In the genomic region with DNA sequence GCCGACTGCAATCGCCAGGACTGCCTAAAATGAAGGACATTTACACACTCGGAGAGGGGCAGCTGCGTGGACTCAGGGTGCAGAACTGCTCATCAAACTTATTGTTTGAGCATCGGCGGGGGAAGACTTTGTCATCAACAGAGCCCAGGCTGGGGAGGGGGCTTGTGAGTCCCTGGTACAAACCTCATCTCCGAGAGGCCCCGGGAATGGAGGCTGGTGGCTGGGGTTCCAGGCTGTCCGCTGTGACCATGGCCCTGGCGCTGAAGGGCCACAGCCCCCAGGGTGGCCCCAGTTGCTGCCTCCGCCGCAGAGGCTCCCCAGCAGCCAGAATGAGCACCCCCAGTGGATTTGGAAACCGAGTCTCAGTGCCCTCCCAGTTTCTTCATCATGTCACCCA, we compare ENCODE assay signal across 25 cellular contexts. TPM values are rescaled to one million over a fixed set of nuclear protein-coding genes. Genes with fewer than 3 reads are reported as not detected.
DNase-seq lines count a peak whose midpoint lies in the region; ATAC-seq and TF ChIP-seq lines count a peak whose summit lies in the region.
"Had no signal": no experiment of that assay in that cellular context is flagged by ENCODE, and none has a peak within 500 bp of the region (broad histone marks: within the 10 kb centered on the region; RNA-seq: fewer than 3 reads in every experiment).

No MANE protein-coding gene starts in this region.

- ATAC-seq in CD8-positive, alpha-beta T cell = no peak
- no peak for ATAC-seq in HG03196 (IDR thresholded peaks at IDR 0.05; ENCODE audit: unreplicated experiment)
- ATAC-seq: T-helper 17 cell had no signal

- H3K27ac ChIP-seq in BLaER1 (peak overlapping the region; percentile 73), right atrium auricular region (peak overlapping the region; percentile 77), prostate gland (peak overlapping the region; percentile 57 to 70), testis (no peak overlapping the region)
- no peak overlapping the region for H3K27ac ChIP-seq in CD8-positive, alpha-beta T cell (ENCODE audit: low read depth, low read length)
- H3K27ac ChIP-seq: brain microvascular endothelial cell, SJCRH30, WERI-Rb-1 had no signal

- intact Hi-C loops in prostate gland (cut with DNase I) = loop anchor here (5.0 kb wide), 1 partner anchor 38 kb away; no protein-coding TSS in a partner anchor
- intact Hi-C loops in CD8-positive, alpha-beta T cell (cut with DNase I, micrococcal nuclease) = no loop called here
- intact Hi-C loops in testis (cut with DNase I; ENCODE audit: low total_unique reads) = no loop called here

- TF ChIP-seq POLR2A in prostate gland (IDR thresholded peaks at IDR 0.05) (no peak), testis (IDR thresholded peaks at IDR 0.05) (no peak)

- H3K27me3 ChIP-seq in BLaER1 (no peaks in the 10 kb centered on the region), right atrium auricular region (no peaks in the 10 kb centered on the region), prostate gland (replicated peaks; ENCODE audit: insufficient read depth) (no peaks in the 10 kb centered on the region), testis (no peaks in the 10 kb centered on the region)
- no peaks in the 10 kb centered on the region for H3K27me3 ChIP-seq in CD8-positive, alpha-beta T cell (ENCODE audit: insufficient read depth, low read length)
- H3K27me3 ChIP-seq: brain microvascular endothelial cell, SJCRH30 had no signal

- peaks cover 66% of the 10 kb centered on the region for H3K4me1 Mint-ChIP-seq in brain
- H3K4me1 Mint-ChIP-seq in CD8-positive, alpha-beta T cell (ENCODE audit: low read depth) = no peaks in the 10 kb centered on the region
- H3K4me1 Mint-ChIP-seq: T-helper 17 cell had no signal

- H3K9ac ChIP-seq in BLaER1 = peak overlapping the region; percentile 41; the same call in 1 of the 2 replicates

- H3K4me2 ChIP-seq in BLaER1 = peak overlapping the region; percentile 91

- H3K9me3 ChIP-seq in BLaER1 (no peaks in the 10 kb centered on the region; the same call in 1 of the 2 replicates), right atrium auricular region (no peaks in the 10 kb centered on the region), prostate gland (no peaks in the 10 kb centered on the region), testis (no peaks in the 10 kb centered on the region)
- no peaks in the 10 kb centered on the region for H3K9me3 ChIP-seq in CD8-positive, alpha-beta T cell (ENCODE audit: low read length)

- no peaks in the 10 kb centered on the region for H4K20me1 ChIP-seq in BLaER1

- H3K36me3 ChIP-seq in BLaER1 (no peaks in the 10 kb centered on the region), right atrium auricular region (no peaks in the 10 kb centered on the region), prostate gland (no peaks in the 10 kb centered on the region), testis (ENCODE audit: low read depth, missing control alignments) (no peaks in the 10 kb centered on the region)
- no peaks in the 10 kb centered on the region for H3K36me3 ChIP-seq in CD8-positive, alpha-beta T cell (ENCODE audit: insufficient read depth, low read length)
- H3K36me3 ChIP-seq: brain microvascular endothelial cell, SJCRH30, WERI-Rb-1 had no signal

- CTCF ChIA-PET in CD8-positive, alpha-beta T cell (lab: Charles Lee) = interaction anchor here (0.8 kb wide), 1 partner anchor 31 kb away, joined by 3 read pairs; no protein-coding TSS in a partner anchor

- H3K4me3 Mint-ChIP-seq in brain = no peak overlapping the region
- no peak overlapping the region for H3K4me3 Mint-ChIP-seq in CD8-positive, alpha-beta T cell
- H3K4me3 Mint-ChIP-seq: activated CD4-positive, alpha-beta memory T cell treated with anti-CD3 and anti-CD28 coated beads for 36 hours; CD14-positive monocyte; dendritic cell treated with granulocyte-macrophage colony-stimulating factor and Interleukin-4, amounts not matched to agents 40 ng/mL and 50 ng/mL, for 4 days; T-helper 17 cell had no signal

- peaks cover 2 to 19% (median 4%) of the 10 kb centered on the region in 5 experiments for H3K9me3 Mint-ChIP-seq in brain
- no peaks in the 10 kb centered on the region for H3K9me3 Mint-ChIP-seq in CD8-positive, alpha-beta T cell

- H3K4me3 ChIP-seq in BLaER1 (no peak overlapping the region), right atrium auricular region (no peak overlapping the region), prostate gland (no peak overlapping the region), testis (no peak overlapping the region)
- H3K4me3 ChIP-seq in CD8-positive, alpha-beta T cell (ENCODE audit: low read depth, low read length) = no peak overlapping the region
- H3K4me3 ChIP-seq: SJCRH30 had no signal

- POLR2A ChIA-PET in CD8-positive, alpha-beta T cell (lab: Charles Lee) = no interaction called here

- H3K27ac Mint-ChIP-seq in brain = peak overlapping the region; percentile 31 to 95 (median 85)
- no peak overlapping the region for H3K27ac Mint-ChIP-seq in CD8-positive, alpha-beta T cell
- H3K27ac Mint-ChIP-seq: activated CD4-positive, alpha-beta memory T cell treated with anti-CD3 and anti-CD28 coated beads for 36 hours; dendritic cell treated with granulocyte-macrophage colony-stimulating factor and Interleukin-4, amounts not matched to agents 40 ng/mL and 50 ng/mL, for 4 days; T-helper 17 cell had no signal

- WGBS in prostate gland = 77% methylated on average over 13 of the region's 13 CpGs
- 87 to 94% methylated on average over 13 of the region's 13 CpGs for WGBS in testis, 2 donors

- H3K27me3 Mint-ChIP-seq in brain = peaks cover 3% of the 10 kb centered on the region
- H3K27me3 Mint-ChIP-seq in CD8-positive, alpha-beta T cell (ENCODE audit: low read depth) = no peaks in the 10 kb centered on the region
- H3K27me3 Mint-ChIP-seq: activated CD4-positive, alpha-beta memory T cell treated with anti-CD3 and anti-CD28 coated beads for 36 hours; T-helper 17 cell had no signal

- H3K4me1 ChIP-seq in BLaER1 (peaks cover 94% of the 10 kb centered on the region), right atrium auricular region (peaks cover 0 to 60% of the 10 kb centered on the region in 2 donors), prostate gland (replicated peaks) (peaks cover 5% of the 10 kb centered on the region), testis (peaks cover 24% of the 10 kb centered on the region)
- H3K4me1 ChIP-seq in CD8-positive, alpha-beta T cell (ENCODE audit: insufficient read depth, low read length) = no peaks in the 10 kb centered on the region

- DNase-seq in right atrium auricular region (ENCODE audit: low spot score) (no peak), prostate gland (ENCODE audit: low spot score) (no peak), testis (no peak)
- no peak for DNase-seq in CD8-positive, alpha-beta T cell
- no peak for DNase-seq in activated CD8-positive, alpha-beta memory T cell treated with anti-CD3 and anti-CD28 coated beads, Interleukin-2, amount 50 U/mL, for 48 hours
- DNase-seq: activated CD4-positive, alpha-beta memory T cell treated with anti-CD3 and anti-CD28 coated beads for 36 hours; activated naive CD4-positive, alpha-beta T cell treated with anti-CD3 and anti-CD28 coated beads, Interleukin-2, amount 50 U/mL, for 16 hours; activated T-cell treated with anti-CD3 and anti-CD28 coated beads, Interleukin-2, amount 50 U/mL, for 1 hour; brain microvascular endothelial cell; DMS153; NCI-H1436; NCI-H774; SJCRH30; small intestine; stimulated activated CD4-positive, alpha-beta T cell treated with anti-CD3 and anti-CD28 coated beads, Interleukin-4, amount 100 ng/mL, for 24 hours; T-helper 17 cell; WERI-Rb-1 had no signal

- TF ChIP-seq CTCF in brain (conservative IDR thresholded peaks at IDR 0.05) (no peak), right atrium auricular region (IDR thresholded peaks at IDR 0.05) (no peak), prostate gland (IDR thresholded peaks at IDR 0.05) (no peak), testis (IDR thresholded peaks at IDR 0.05) (no peak)
- TF ChIP-seq CTCF in CD8-positive, alpha-beta T cell (IDR thresholded peaks at IDR 0.05) = no peak

- no peaks in the 10 kb centered on the region for H3K36me3 Mint-ChIP-seq in brain
- no peaks in the 10 kb centered on the region for H3K36me3 Mint-ChIP-seq in CD8-positive, alpha-beta T cell
- H3K36me3 Mint-ChIP-seq: activated CD4-positive, alpha-beta memory T cell treated with anti-CD3 and anti-CD28 coated beads for 36 hours had no signal

RNA-seq across cellular contexts. Expression of a gene that starts 46.1 kb away (rescaled TPM):
- polyA plus RNA-seq in brain (ENCODE audit: insufficient read depth, low read depth, low replicate concordance) (not detected), testis (ENCODE audit: insufficient read depth, low read depth, low replicate concordance) (not detected)
- total RNA-seq in right atrium auricular region (not detected), prostate gland (not detected), testis (not detected)
- total RNA-seq in CD8-positive, alpha-beta T cell = 10 to 100 TPM; 42.2 to 42.7 TPM
- total RNA-seq: frontal cortex, H4, SJCRH30 had no signal
- polyA plus RNA-seq: CD14-positive monocyte, endothelial cell of umbilical vein, small intestine had no signal

Comparison
In these comparisons a context has a peak if more than half of its experiments do, and no peak if none do; other contexts are left out.
1. H3K27ac ChIP-seq: peak in BLaER1 (single experiment), right atrium auricular region (2 of 2) and prostate gland (2 of 2); none in CD8-positive, alpha-beta T cell (single experiment) and testis (0 of 2).
2. RNA of a gene that starts 46.1 kb away (total RNA-seq): 42.2 to 42.7 TPM in CD8-positive, alpha-beta T cell; not detected in right atrium auricular region, not detected in prostate gland and not detected in testis; every median in the first group is over 10 times any median in the second.